8 cellular contexts compared by ENCODE assay signal in the genomic region with DNA sequence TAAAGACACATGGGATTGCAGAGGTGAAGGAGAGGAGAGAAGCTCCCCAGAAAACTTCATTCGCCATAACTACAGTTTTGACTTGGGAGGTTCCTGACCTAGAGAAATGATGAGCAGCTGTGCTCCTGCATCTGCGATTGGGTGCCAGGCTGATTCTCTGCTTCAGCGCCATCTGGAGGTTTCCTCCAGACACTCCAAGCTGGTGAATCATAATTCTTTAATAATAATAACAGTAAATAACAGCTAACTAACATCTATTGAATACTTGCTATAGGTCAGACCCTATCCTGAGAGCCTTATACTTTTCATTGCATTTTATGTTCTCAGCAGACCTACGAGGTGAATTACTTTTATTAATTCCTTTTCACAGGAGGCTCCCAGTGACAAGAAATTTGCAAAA.
DNase-seq lines count a peak whose midpoint lies in the region; ATAC-seq and TF ChIP-seq lines count a peak whose summit lies in the region.

No MANE protein-coding gene starts in this region.

- H3K4me1 ChIP-seq in RWPE2 (ENCODE audit: insufficient read depth, poor library complexity, severe bottlenecking): no peaks in the 10 kb centered on the region
- peaks cover 7% of the 10 kb centered on the region for H3K4me1 ChIP-seq in hepatocyte (ENCODE audit: insufficient read depth)

- H3K4me3 ChIP-seq in RWPE2 (ENCODE audit: severe bottlenecking) (no peak overlapping the region), hepatocyte (no peak overlapping the region)

- DNase-seq in AG08396 (ENCODE audit: low spot score) (peak; percentile 33), HEK293T (ENCODE audit: extremely low spot score) (peak; percentile 45), RWPE2 (ENCODE audit: low spot score) (no peak), hepatocyte (ENCODE audit: low spot score) (peak; percentile 19), NCI-H2107 treated with DMSO at 0.1 percent for 48 hours (lab: John Stamatoyannopoulos, UW; ENCODE audit: unreplicated experiment) (no peak), mucosa of gallbladder (ENCODE audit: low spot score) (no peak)

- H2AFZ ChIP-seq in hepatocyte: no peak overlapping the region

- H3K9me2 ChIP-seq in hepatocyte (replicated peaks; ENCODE audit: insufficient read depth): no peaks in the 10 kb centered on the region

- ATAC-seq in RWPE2 (ENCODE audit: low read depth) (no peak), GM19328 (IDR thresholded peaks at IDR 0.05; ENCODE audit: unreplicated experiment) (no peak), GM18498 (IDR thresholded peaks at IDR 0.05; ENCODE audit: unreplicated experiment) (no peak)

- POLR2A ChIA-PET in HEK293T (lab: Yijun Ruan, JAX): no interaction called here

- TF ChIP-seq CTCF in RWPE2 (IDR thresholded peaks at IDR 0.05; ENCODE audit: poor library complexity, severe bottlenecking) (peak; percentile 45), hepatocyte (IDR thresholded peaks at IDR 0.05; ENCODE audit: poor library complexity) (peak; percentile 42)

- no peaks in the 10 kb centered on the region for H3K79me2 ChIP-seq in hepatocyte

- H3K36me3 ChIP-seq in RWPE2 (ENCODE audit: low read depth): no peaks in the 10 kb centered on the region
- H3K36me3 ChIP-seq in hepatocyte (replicated peaks; ENCODE audit: insufficient read depth, low read depth): no peaks in the 10 kb centered on the region

- H3K27ac ChIP-seq in RWPE2 (ENCODE audit: poor library complexity, severe bottlenecking): no peak overlapping the region
- H3K27ac ChIP-seq in hepatocyte: no peak overlapping the region

- CTCF ChIA-PET in HEK293T (lab: Yijun Ruan, JAX): interaction anchor here (0.5 to 2.0 kb wide), 6 partner anchors 27 to 199 kb away, joined by 3 to 8 read pairs (median 4); no protein-coding TSS in a partner anchor

- no peaks in the 10 kb centered on the region for H3K9me3 ChIP-seq in RWPE2 (ENCODE audit: severe bottlenecking)
- H3K9me3 ChIP-seq in hepatocyte (ENCODE audit: low read depth): no peaks in the 10 kb centered on the region

- H3K4me2 ChIP-seq in hepatocyte: no peak overlapping the region

- H3K27me3 ChIP-seq in RWPE2 (ENCODE audit: insufficient read depth, poor library complexity, severe bottlenecking): no peaks in the 10 kb centered on the region
- H3K27me3 ChIP-seq in hepatocyte: no peaks in the 10 kb centered on the region

- no peaks in the 10 kb centered on the region for H4K20me1 ChIP-seq in hepatocyte (ENCODE audit: insufficient read depth, poor library complexity, severe bottlenecking)

- WGBS in hepatocyte (ENCODE audit: low lambda C conversion rate, missing lambda C conversion rate): 48% methylated on average over 4 of the region's 4 CpGs

TF ChIP-seq in HEK293T, 16 proteins besides CTCF, POLR2A, EP300 and RAD21:
- no peak for TF ChIP-seq HDGF (IDR thresholded peaks at IDR 0.05; ENCODE audit: borderline replicate concordance)
TF ChIP-seq in HEK293T: peak in this region for 0.

Comparison
In these comparisons a context has a peak if more than half of its experiments do, and no peak if none do; other contexts are left out.
1. DNase-seq: peak in AG08396 (single experiment), HEK293T (single experiment) and hepatocyte (single experiment); none in RWPE2 (single experiment), NCI-H2107 treated with DMSO at 0.1 percent for 48 hours (single experiment) and mucosa of gallbladder (single experiment).